Comparison of ENCODE assay signal across 8 cellular contexts in the genomic region with DNA sequence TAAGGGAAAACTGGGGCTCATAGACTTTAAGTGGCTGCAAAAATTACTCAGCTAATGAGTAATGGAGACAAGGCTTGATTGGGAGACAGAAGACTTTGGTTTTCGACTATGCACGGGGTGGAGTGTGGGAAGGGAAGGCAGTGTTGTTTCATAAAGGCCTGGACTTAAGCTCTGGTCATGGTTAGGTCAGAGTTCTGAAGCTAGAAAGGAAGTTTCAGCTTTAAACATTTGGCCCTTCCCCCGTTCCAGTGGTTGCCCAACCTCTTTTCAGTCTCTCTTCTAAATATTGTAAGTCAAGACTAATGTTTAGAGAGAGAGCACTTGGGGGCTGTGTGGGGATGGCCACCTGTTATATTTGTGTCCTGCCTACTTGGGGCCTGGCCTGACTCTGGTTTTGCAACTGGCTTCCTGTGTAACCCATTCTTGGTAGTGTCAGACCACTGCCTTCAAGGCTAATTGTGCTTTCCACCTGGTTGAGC. TPM values are rescaled to one million over a fixed set of nuclear protein-coding genes. Genes with fewer than 3 reads are reported as not detected.
DNase-seq lines count a peak whose midpoint lies in the region; ATAC-seq lines count a peak whose summit lies in the region.

No MANE protein-coding gene starts in this region.

- H3K36me3 ChIP-seq in ACC112 (ENCODE audit: insufficient read depth, low read length) (no peaks in the 10 kb centered on the region), H7 (replicated peaks; ENCODE audit: control insufficient read depth, insufficient read depth, low read length) (no peaks in the 10 kb centered on the region)
- H3K36me3 ChIP-seq in naive thymus-derived CD4-positive, alpha-beta T cell (ENCODE audit: control insufficient read depth in 2 of 3, insufficient read depth in 3 of 3, low read length in 3 of 3), result no peaks in the 10 kb centered on the region

- peaks cover 18% of the 10 kb centered on the region for H3K36me3 Mint-ChIP-seq in activated CD4-positive, alpha-beta memory T cell treated with anti-CD3 and anti-CD28 coated beads for 36 hours
- peaks cover 4 to 23% (median 16%) of the 10 kb centered on the region in 5 donors for H3K36me3 Mint-ChIP-seq in naive thymus-derived CD4-positive, alpha-beta T cell

- DNase-seq in activated CD4-positive, alpha-beta memory T cell treated with anti-CD3 and anti-CD28 coated beads for 36 hours, result peak; percentile 31
- no peak for DNase-seq in naive thymus-derived CD4-positive, alpha-beta T cell
- DNase-seq in H7 (no peak), substantia nigra (lab: John Stamatoyannopoulos, UW) (no peak)
- DNase-seq in activated CD4-positive, alpha-beta T cell treated with anti-CD3 and anti-CD28 coated beads for 48 hours, result no peak

- CTCF ChIA-PET in activated CD4-positive, alpha-beta memory T cell treated with anti-CD3 and anti-CD28 coated beads for 36 hours (lab: Charles Lee), result interaction anchor here (1.1 to 1.5 kb wide), 7 partner anchors 9 to 18 kb away, joined by 3 to 5 read pairs (median 4); no protein-coding TSS in a partner anchor
- CTCF ChIA-PET in naive thymus-derived CD4-positive, alpha-beta T cell (lab: Charles Lee), result interaction anchor here (1.0 to 1.2 kb wide), 2 partner anchors 10 to 14 kb away, joined by 3 to 5 read pairs; no protein-coding TSS in a partner anchor

- H3K27ac Mint-ChIP-seq in activated CD4-positive, alpha-beta memory T cell treated with anti-CD3 and anti-CD28 coated beads for 36 hours, result peak overlapping the region; percentile 76
- H3K27ac Mint-ChIP-seq in naive thymus-derived CD4-positive, alpha-beta T cell, result peak overlapping the region; percentile 66 to 95 (median 91)

- H2AFZ ChIP-seq in ACC112 (ENCODE audit: low read length, unreplicated experiment), result no peak overlapping the region

- H3K4me3 ChIP-seq in ACC112 (ENCODE audit: low read depth, low read length) (no peak overlapping the region), H7 (ENCODE audit: insufficient read depth, low read depth, low read length) (no peak overlapping the region)
- H3K4me3 ChIP-seq in naive thymus-derived CD4-positive, alpha-beta T cell (ENCODE audit: low read length), result no peak overlapping the region

- H3K27me3 ChIP-seq in ACC112 (ENCODE audit: insufficient read depth, low read length) (no peaks in the 10 kb centered on the region), H7 (ENCODE audit: control insufficient read depth, insufficient read depth, low read length) (no peaks in the 10 kb centered on the region)
- H3K27me3 ChIP-seq in naive thymus-derived CD4-positive, alpha-beta T cell (ENCODE audit: control insufficient read depth in 2 of 2, insufficient read depth in 2 of 2, low read length in 2 of 2), result no peaks in the 10 kb centered on the region

- peaks cover 94% of the 10 kb centered on the region for H3K79me2 ChIP-seq in ACC112 (ENCODE audit: control insufficient read depth, insufficient read depth, low read length, unreplicated experiment)

- H3K4me1 ChIP-seq in ACC112 (ENCODE audit: control insufficient read depth, insufficient read depth, low read length, unreplicated experiment), result peaks cover 71% of the 10 kb centered on the region
- peaks cover 76 to 81% of the 10 kb centered on the region in 2 donors for H3K4me1 ChIP-seq in naive thymus-derived CD4-positive, alpha-beta T cell (ENCODE audit: control insufficient read depth in 2 of 2, insufficient read depth in 2 of 2, low read length in 2 of 2)

- no peaks in the 10 kb centered on the region for H3K27me3 Mint-ChIP-seq in activated CD4-positive, alpha-beta memory T cell treated with anti-CD3 and anti-CD28 coated beads for 36 hours
- H3K27me3 Mint-ChIP-seq in naive thymus-derived CD4-positive, alpha-beta T cell, result no peaks in the 10 kb centered on the region

- H3K27ac ChIP-seq in ACC112 (ENCODE audit: low read depth, low read length) (peak overlapping the region; percentile 93), substantia nigra (ENCODE audit: low read depth, low read length, poor library complexity, severe bottlenecking) (no peak overlapping the region)
- peak overlapping the region; percentile 45 for H3K27ac ChIP-seq in naive thymus-derived CD4-positive, alpha-beta T cell (ENCODE audit: low read depth, low read length)

- POLR2A ChIA-PET in activated CD4-positive, alpha-beta memory T cell treated with anti-CD3 and anti-CD28 coated beads for 36 hours (lab: Charles Lee), result interaction anchor here (1.0 to 2.8 kb wide), 5 partner anchors 10 to 35 kb away, joined by 3 to 19 read pairs (median 4); no protein-coding TSS in a partner anchor
- POLR2A ChIA-PET in naive thymus-derived CD4-positive, alpha-beta T cell (lab: Charles Lee), result interaction anchor here (0.7 to 1.8 kb wide), 6 partner anchors 8 to 62 kb away, joined by 3 to 4 read pairs (median 3); no protein-coding TSS in a partner anchor

- ATAC-seq in GM18873 (IDR thresholded peaks at IDR 0.05; ENCODE audit: low FRiP score, unreplicated experiment), result peak; percentile 96
- ATAC-seq in HG03066 (IDR thresholded peaks at IDR 0.05; ENCODE audit: low read depth, unreplicated experiment), result peak; percentile 83
- ATAC-seq in naive thymus-derived CD4-positive, alpha-beta T cell, result peak; percentile 60

- H3K9me3 ChIP-seq in naive thymus-derived CD4-positive, alpha-beta T cell (ENCODE audit: control insufficient read depth in 2 of 3, low read length in 3 of 3), result no peaks in the 10 kb centered on the region

- peaks cover 91% of the 10 kb centered on the region for H3K4me1 Mint-ChIP-seq in activated CD4-positive, alpha-beta memory T cell treated with anti-CD3 and anti-CD28 coated beads for 36 hours (ENCODE audit: low read depth)
- H3K4me1 Mint-ChIP-seq in naive thymus-derived CD4-positive, alpha-beta T cell, result peaks cover 49 to 98% (median 83%) of the 10 kb centered on the region in 7 donors

- intact Hi-C loops in activated CD4-positive, alpha-beta memory T cell treated with anti-CD3 and anti-CD28 coated beads for 36 hours (cut with micrococcal nuclease), result no loop called here
- intact Hi-C loops in naive thymus-derived CD4-positive, alpha-beta T cell (cut with micrococcal nuclease), result loop anchor here in 1 of 2 donors (2.0 kb wide), 1 partner anchor 16 kb away; no protein-coding TSS in a partner anchor

- peak overlapping the region; percentile 4 for H3K4me3 Mint-ChIP-seq in activated CD4-positive, alpha-beta memory T cell treated with anti-CD3 and anti-CD28 coated beads for 36 hours
- peak overlapping the region in 9 of 10 donors; percentile 40 to 76 (median 63) for H3K4me3 Mint-ChIP-seq in naive thymus-derived CD4-positive, alpha-beta T cell

- no peaks in the 10 kb centered on the region for H3K9me3 Mint-ChIP-seq in activated CD4-positive, alpha-beta memory T cell treated with anti-CD3 and anti-CD28 coated beads for 36 hours
- no peaks in the 10 kb centered on the region for H3K9me3 Mint-ChIP-seq in naive thymus-derived CD4-positive, alpha-beta T cell

RNA-seq across cellular contexts. Expression of gene MSN, which starts 21.0 kb away (rescaled TPM):
- total RNA-seq in activated CD4-positive, alpha-beta memory T cell treated with anti-CD3 and anti-CD28 coated beads for 36 hours, result 100 to 1,000 TPM; 494 to 502 TPM
- total RNA-seq in naive thymus-derived CD4-positive, alpha-beta T cell, result 100 to 1,000 TPM; 267 to 635 (median 274) TPM
- 100 to 1,000 TPM; 485 to 550 TPM for polyA plus RNA-seq in naive thymus-derived CD4-positive, alpha-beta T cell
- total RNA-seq in H7 (2014; rRNA removed; shearing (Covaris generic)), result 175 and 186 TPM in 2 replicates
